1 cellular context compared by ENCODE assay signal in the genomic region with DNA sequence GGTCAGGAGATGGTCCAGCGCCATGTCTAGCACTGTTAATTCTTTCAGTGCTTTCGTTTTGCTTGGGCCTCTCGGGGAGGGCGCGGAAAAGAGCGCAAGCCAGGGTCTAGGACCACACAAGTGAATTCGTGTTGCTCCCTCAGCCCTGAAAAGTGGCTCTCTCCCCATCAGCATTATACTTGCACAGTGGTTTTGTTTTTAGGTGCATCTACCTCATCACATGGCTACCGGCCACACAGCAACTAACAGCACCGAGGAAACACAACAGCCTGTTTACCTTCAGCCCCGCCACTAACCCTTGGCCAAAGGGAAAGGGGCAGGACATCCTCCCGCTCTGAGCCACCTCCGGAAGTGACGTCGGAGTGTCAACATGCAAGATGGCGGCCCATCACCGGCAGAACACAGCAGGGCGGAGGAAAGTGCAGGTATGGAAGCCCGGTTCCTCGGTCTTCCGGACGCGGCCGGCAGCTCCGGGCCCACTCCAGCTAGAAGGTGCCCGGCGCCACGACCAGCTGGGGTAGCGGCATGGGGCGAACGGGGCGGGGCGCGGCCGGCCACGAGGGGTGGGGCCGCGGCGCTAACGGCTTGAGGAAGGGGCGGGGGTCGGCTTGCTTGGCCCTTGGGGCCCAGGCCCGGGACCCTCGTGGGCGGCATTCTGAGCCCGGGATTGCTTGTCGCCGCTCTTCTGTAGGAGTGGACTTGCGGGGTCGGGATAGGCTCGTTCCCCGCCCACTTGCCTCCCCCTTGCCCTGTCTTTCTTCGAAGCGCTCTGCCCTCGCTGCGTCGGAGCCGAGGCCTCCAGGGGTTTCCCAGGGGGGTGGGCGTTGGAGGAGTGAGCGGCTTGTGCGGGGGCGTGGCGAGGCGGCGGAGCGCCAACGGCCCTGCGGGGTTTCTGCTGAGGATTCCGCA.
TF ChIP-seq lines count a peak whose summit lies in the region.

TSS of gene SCN11A (minus strand) at position 296 of the 909 bp plus-strand sequence. CDS start 101,582 bp downstream, outside the sequence.
TSS of gene WDR48 (plus strand) at position 368 of the 909 bp plus-strand sequence. CDS start at position 378, 10 bp downstream.

TF ChIP-seq in HepG2, 621 proteins besides CTCF, POLR2A, EP300 and RAD21 (continued from another document):
- TF ChIP-seq PBX3 (CRISPR knock-in tag; IDR thresholded peaks at IDR 0.05; ENCODE audit: borderline replicate concordance): no peak
- TF ChIP-seq ERF (CRISPR knock-in tag; IDR thresholded peaks at IDR 0.05): peak; percentile 63
- 0 out of 2 replicates have a peak, but pooled peaks have one; percentile 7 for TF ChIP-seq ZNF124 (CRISPR knock-in tag; IDR thresholded peaks at IDR 0.05)
- no peak for TF ChIP-seq THAP8 (CRISPR knock-in tag; IDR thresholded peaks at IDR 0.05; ENCODE audit: borderline replicate concordance)
- TF ChIP-seq, protein P1, sequence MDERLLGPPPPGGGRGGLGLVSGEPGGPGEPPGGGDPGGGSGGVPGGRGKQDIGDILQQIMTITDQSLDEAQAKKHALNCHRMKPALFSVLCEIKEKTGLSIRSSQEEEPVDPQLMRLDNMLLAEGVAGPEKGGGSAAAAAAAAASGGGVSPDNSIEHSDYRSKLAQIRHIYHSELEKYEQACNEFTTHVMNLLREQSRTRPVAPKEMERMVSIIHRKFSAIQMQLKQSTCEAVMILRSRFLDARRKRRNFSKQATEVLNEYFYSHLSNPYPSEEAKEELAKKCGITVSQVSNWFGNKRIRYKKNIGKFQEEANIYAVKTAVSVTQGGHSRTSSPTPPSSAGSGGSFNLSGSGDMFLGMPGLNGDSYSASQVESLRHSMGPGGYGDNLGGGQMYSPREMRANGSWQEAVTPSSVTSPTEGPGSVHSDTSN (CRISPR knock-in tag; IDR thresholded peaks at IDR 0.05): no peak
- TF ChIP-seq ZSCAN21 (CRISPR knock-in tag; IDR thresholded peaks at IDR 0.05; ENCODE audit: borderline replicate concordance): peak; percentile 76; the same call in 1 of the 2 replicates
- no peak for TF ChIP-seq TERF1 (CRISPR knock-in tag; IDR thresholded peaks at IDR 0.05)
- peak; percentile 94; the same call in 1 of the 2 replicates for TF ChIP-seq KMT2B (CRISPR knock-in tag; IDR thresholded peaks at IDR 0.05)
- TF ChIP-seq NR2F2 (IDR thresholded peaks at IDR 0.05; ENCODE audit: borderline replicate concordance, low read depth): no peak; the same call in 1 of the 2 replicates
- TF ChIP-seq HNRNPL (IDR thresholded peaks at IDR 0.05; ENCODE audit: low read depth, low read length): no peak
- 0 out of 2 replicates have a peak, but pooled peaks have one; percentile 53 for TF ChIP-seq CBFB (CRISPR knock-in tag; IDR thresholded peaks at IDR 0.05)
- TF ChIP-seq ZMAT5 (CRISPR knock-in tag; IDR thresholded peaks at IDR 0.05; ENCODE audit: borderline replicate concordance, low read depth): no peak
- TF ChIP-seq FOXK1 (CRISPR knock-in tag; IDR thresholded peaks at IDR 0.05; ENCODE audit: borderline replicate concordance, low read depth): peak; percentile 100
- TF ChIP-seq RELA (CRISPR knock-in tag; IDR thresholded peaks at IDR 0.05): no peak
- peak; percentile 78; the same call in 1 of the 2 replicates for TF ChIP-seq RFXAP (CRISPR knock-in tag; IDR thresholded peaks at IDR 0.05; ENCODE audit: borderline replicate concordance)
- TF ChIP-seq GFI1 (CRISPR knock-in tag; IDR thresholded peaks at IDR 0.05; ENCODE audit: borderline replicate concordance): no peak
TF ChIP-seq in HepG2: peak in this region for 270.
